Comparison of ENCODE assay signal across 1 cellular context in genomic region chr16:67537636-67538591, GRCh38.
TF ChIP-seq lines count a peak whose summit lies in the region.

No MANE protein-coding gene starts in this region.

TF ChIP-seq in HepG2, 621 proteins besides CTCF, POLR2A, EP300 and RAD21 (continued from another document and continues in another):
- TF ChIP-seq ZBTB46 (CRISPR knock-in tag; IDR thresholded peaks at IDR 0.05; ENCODE audit: borderline replicate concordance): no peak
- no peak for TF ChIP-seq DNMT1 (CRISPR knock-in tag; IDR thresholded peaks at IDR 0.05)
- TF ChIP-seq ZNF138 (CRISPR knock-in tag; IDR thresholded peaks at IDR 0.05; ENCODE audit: low read depth): no peak
- no peak for TF ChIP-seq ZNF17 (CRISPR knock-in tag; IDR thresholded peaks at IDR 0.05)
- TF ChIP-seq KDM1A (CRISPR knock-in tag; IDR thresholded peaks at IDR 0.05): no peak
- no peak for TF ChIP-seq ZFP41 (CRISPR knock-in tag; IDR thresholded peaks at IDR 0.05; ENCODE audit: borderline replicate concordance)
- no peak for TF ChIP-seq MAF1 (CRISPR knock-in tag; IDR thresholded peaks at IDR 0.05; ENCODE audit: borderline replicate concordance)
- TF ChIP-seq TFDP1 (CRISPR knock-in tag; IDR thresholded peaks at IDR 0.05; ENCODE audit: borderline replicate concordance): peak; percentile 50; the same call in 1 of the 2 replicates
- no peak for TF ChIP-seq NPAS2 (CRISPR knock-in tag; IDR thresholded peaks at IDR 0.05; ENCODE audit: borderline replicate concordance)
- peak; percentile 35 for TF ChIP-seq GABPA (IDR thresholded peaks at IDR 0.05; ENCODE audit: low read depth, low read length)
- TF ChIP-seq GABPA (CRISPR knock-in tag; IDR thresholded peaks at IDR 0.05; ENCODE audit: low read depth): peak; percentile 44; the same call in 1 of the 2 replicates
- TF ChIP-seq MNT (IDR thresholded peaks at IDR 0.05): no peak
- TF ChIP-seq ZSCAN12 (CRISPR knock-in tag; IDR thresholded peaks at IDR 0.05): 0 out of 2 replicates have a peak, but pooled peaks have one; percentile 31
- no peak for TF ChIP-seq HOXA7 (CRISPR knock-in tag; IDR thresholded peaks at IDR 0.05)
- no peak; the same call in 1 of the 2 replicates for TF ChIP-seq POLR2G (IDR thresholded peaks at IDR 0.05; ENCODE audit: low read depth, low read length)
- no peak for TF ChIP-seq RFXAP (CRISPR knock-in tag; IDR thresholded peaks at IDR 0.05; ENCODE audit: borderline replicate concordance)
- no peak for TF ChIP-seq SMARCC2 (IDR thresholded peaks at IDR 0.05)
- TF ChIP-seq TFE3 (CRISPR knock-in tag; IDR thresholded peaks at IDR 0.05): 0 out of 2 replicates have a peak, but pooled peaks have one; percentile 11
- no peak; the same call in 1 of the 2 replicates for TF ChIP-seq STAG1 (CRISPR knock-in tag; IDR thresholded peaks at IDR 0.05)
- TF ChIP-seq KLF13 (CRISPR knock-in tag; IDR thresholded peaks at IDR 0.05): no peak
- TF ChIP-seq CEBPZ (IDR thresholded peaks at IDR 0.05; ENCODE audit: low read length): no peak
- no peak for TF ChIP-seq CHD2 (IDR thresholded peaks at IDR 0.05; ENCODE audit: low read depth, low read length)
- TF ChIP-seq SP1 (IDR thresholded peaks at IDR 0.05): no peak
- TF ChIP-seq SP1 (CRISPR knock-in tag; IDR thresholded peaks at IDR 0.05): no peak
- no peak; the same call in 1 of the 2 replicates for TF ChIP-seq KDM5B (CRISPR knock-in tag; IDR thresholded peaks at IDR 0.05; ENCODE audit: borderline replicate concordance)
- TF ChIP-seq RNF219 (CRISPR knock-in tag; IDR thresholded peaks at IDR 0.05): no peak
- no peak for TF ChIP-seq ETV6 (CRISPR knock-in tag; conservative IDR thresholded peaks at IDR 0.05)
- TF ChIP-seq NFAT5 (CRISPR knock-in tag; IDR thresholded peaks at IDR 0.05): no peak
- no peak for TF ChIP-seq GFI1 (CRISPR knock-in tag; IDR thresholded peaks at IDR 0.05; ENCODE audit: borderline replicate concordance)
- no peak for TF ChIP-seq IKZF1 (IDR thresholded peaks at IDR 0.05)
- TF ChIP-seq SRSF9 (IDR thresholded peaks at IDR 0.05; ENCODE audit: borderline replicate concordance, insufficient read depth, low read depth, low read length, poor library complexity, severe bottlenecking): no peak
- TF ChIP-seq ZBTB33 (CRISPR knock-in tag; IDR thresholded peaks at IDR 0.05): no peak
- TF ChIP-seq KDM3A (CRISPR knock-in tag; IDR thresholded peaks at IDR 0.05; ENCODE audit: low read depth): no peak
- no peak for TF ChIP-seq TERF1 (CRISPR knock-in tag; IDR thresholded peaks at IDR 0.05)
- no peak for TF ChIP-seq ZNF468 (CRISPR knock-in tag; IDR thresholded peaks at IDR 0.05)
- no peak for TF ChIP-seq HIC2 (CRISPR knock-in tag; IDR thresholded peaks at IDR 0.05; ENCODE audit: low read depth)
- no peak for TF ChIP-seq NFIC (IDR thresholded peaks at IDR 0.05; ENCODE audit: low read length)
